In the genomic region with DNA sequence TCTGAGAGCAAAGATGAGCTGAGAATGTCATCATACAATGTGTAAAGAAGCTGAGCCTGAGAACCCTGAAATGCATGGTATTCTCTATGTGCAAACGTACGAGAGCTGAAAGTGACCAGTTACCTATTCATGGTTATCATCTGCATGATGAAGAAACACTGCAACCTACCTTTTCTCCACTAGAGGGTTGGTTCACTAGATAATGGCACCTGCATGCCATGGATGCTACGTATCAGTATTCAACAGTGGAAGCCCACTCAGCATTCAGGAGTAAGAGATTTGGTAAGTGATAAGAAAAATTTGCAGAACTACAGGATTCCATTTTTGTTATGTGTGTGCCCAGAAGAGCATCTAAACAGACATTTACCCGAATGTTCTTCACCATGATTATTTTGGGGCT, we compare ENCODE assay signal across 10 cellular contexts.
DNase-seq lines count a peak whose midpoint lies in the region; ATAC-seq and TF ChIP-seq lines count a peak whose summit lies in the region.
"Had no signal": no experiment of that assay in that cellular context is flagged by ENCODE, and none has a peak within 500 bp of the region (broad histone marks: within the 10 kb centered on the region; RNA-seq: fewer than 3 reads in every experiment).

No MANE protein-coding gene starts in this region.

- no peak overlapping the region for H2AFZ ChIP-seq in DND-41 (ENCODE audit: low read depth, low read length)

- intact Hi-C loops in right lobe of liver (cut with DNase I): no loop called here

- ATAC-seq in DND-41 (ENCODE audit: insufficient read depth, low read depth) (no peak), right lobe of liver (peak in 1 of 4 donors; percentile 42), HG03045 (IDR thresholded peaks at IDR 0.05; ENCODE audit: unreplicated experiment) (no peak), GM19328 (IDR thresholded peaks at IDR 0.05; ENCODE audit: unreplicated experiment) (no peak), GM18502 (IDR thresholded peaks at IDR 0.05; ENCODE audit: poor library complexity, unreplicated experiment) (no peak)
- ATAC-seq: activated CD8-positive, alpha-beta T cell treated with anti-CD3 and anti-CD28 coated beads for 36 hours; right cardiac atrium had no signal

- H3K9me3 ChIP-seq in DND-41 (ENCODE audit: insufficient read depth, low read length, severe bottlenecking) (peaks cover 8% of the 10 kb centered on the region), right lobe of liver (no peaks in the 10 kb centered on the region)

- H3K27me3 ChIP-seq in DND-41 (ENCODE audit: insufficient read depth, low read length, poor library complexity) (peaks cover 6% of the 10 kb centered on the region), right lobe of liver (no peaks in the 10 kb centered on the region)

- no peaks in the 10 kb centered on the region for H3K4me1 ChIP-seq in DND-41 (ENCODE audit: insufficient read depth, low read length)
- H3K4me1 ChIP-seq in right lobe of liver: no peaks in the 10 kb centered on the region

- TF ChIP-seq POLR2A in right lobe of liver (IDR thresholded peaks at IDR 0.05): no peak

- H3K36me3 ChIP-seq in DND-41 (ENCODE audit: insufficient read depth, low read length) (no peaks in the 10 kb centered on the region), right lobe of liver (no peaks in the 10 kb centered on the region)

- TF ChIP-seq CTCF in DND-41 (IDR thresholded peaks at IDR 0.05; ENCODE audit: borderline replicate concordance, extremely low read depth, low read length, poor library complexity, severe bottlenecking) (peak; percentile 49), right lobe of liver (IDR thresholded peaks at IDR 0.05) (peak; percentile 12 to 30 (median 24))

- WGBS in right lobe of liver (ENCODE audit: insufficient coverage, low coverage, low lambda C conversion rate, missing lambda C conversion rate): 41% methylated on average over 4 of the region's 4 CpGs

- H4K20me1 ChIP-seq in DND-41 (ENCODE audit: insufficient read depth, low read length): peaks cover 4% of the 10 kb centered on the region; the same call in 1 of the 2 replicates

- H3K27ac ChIP-seq in DND-41 (ENCODE audit: low read length) (no peak overlapping the region), right lobe of liver (no peak overlapping the region)

- DNase-seq in DND-41: no peak
- DNase-seq in Jurkat, Clone E6-1 (ENCODE audit: low read depth, low spot score): peak; percentile 35
- peak; percentile 14 to 28 for DNase-seq in SHP77 (lab: John Stamatoyannopoulos, UW)
- DNase-seq in right lobe of liver: no peak
- DNase-seq: activated CD8-positive, alpha-beta T cell treated with anti-CD3 and anti-CD28 coated beads for 36 hours; NCI-H446 treated with DMSO at 0.1 percent for 48 hours; right cardiac atrium had no signal

- H3K4me2 ChIP-seq in DND-41 (ENCODE audit: insufficient read depth, low read length): no peak overlapping the region

- H3K79me2 ChIP-seq in DND-41 (ENCODE audit: insufficient read depth, low read length): no peaks in the 10 kb centered on the region

- H3K4me3 ChIP-seq in DND-41 (ENCODE audit: low read depth in 1 of 2, low read length in 2 of 2) (no peak overlapping the region), right lobe of liver (no peak overlapping the region)
- no peak overlapping the region for H3K4me3 ChIP-seq in Jurkat, Clone E6-1 (ENCODE audit: low read length)

- no peak overlapping the region for H3K9ac ChIP-seq in DND-41 (ENCODE audit: low read depth, low read length)

Comparison
In these comparisons a context has a peak if more than half of its experiments do, and no peak if none do; other contexts are left out.
1. DNase-seq: peak in Jurkat, Clone E6-1 (single experiment) and SHP77 (2 of 2); none in DND-41 (single experiment) and right lobe of liver (0 of 3).